In genomic region chr12:88416155-88416554, GRCh38 we compare ENCODE assay signal across 36 cellular contexts.
A peak's percentile ranks its signal among the peaks of the same experiment; 100 is the strongest.
DNase-seq lines count a peak whose midpoint lies in the region; ATAC-seq, FAIRE-seq and TF ChIP-seq lines count a peak whose summit lies in the region.
"Had no signal": no experiment of that assay in that cellular context is flagged by ENCODE, and none has a peak within 500 bp of the region (broad histone marks: within the 10 kb centered on the region; RNA-seq: fewer than 3 reads in every experiment).

No MANE protein-coding gene starts in this region.

- H3K27me3 ChIP-seq in left ventricle myocardium inferior (ENCODE audit: low read depth) (no peaks in the 10 kb centered on the region), heart right ventricle (no peaks in the 10 kb centered on the region), OCI-LY3 (ENCODE audit: low read depth, low read length) (no peaks in the 10 kb centered on the region), fibroblast of lung (ENCODE audit: control insufficient read depth, insufficient read depth, low read length) (no peaks in the 10 kb centered on the region)
- H3K27me3 ChIP-seq in naive thymus-derived CD4-positive, alpha-beta T cell (ENCODE audit: control insufficient read depth in 2 of 2, insufficient read depth in 2 of 2, low read length in 2 of 2) = no peaks in the 10 kb centered on the region
- H3K27me3 ChIP-seq: hepatocyte had no signal

- H3K9ac ChIP-seq in OCI-LY3 (ENCODE audit: low read length) = no peak overlapping the region
- H3K9ac ChIP-seq in fibroblast of lung (ENCODE audit: insufficient read depth, low read length) = peak overlapping the region; percentile 34

- H3K9me3 ChIP-seq in left ventricle myocardium inferior (replicated peaks) = no peaks in the 10 kb centered on the region
- no peaks in the 10 kb centered on the region for H3K9me3 ChIP-seq in heart right ventricle
- H3K9me3 ChIP-seq in OCI-LY3 (ENCODE audit: insufficient read depth, low read length) = no peaks in the 10 kb centered on the region
- H3K9me3 ChIP-seq in fibroblast of lung (ENCODE audit: control insufficient read depth, insufficient read depth, low read depth, low read length) = no peaks in the 10 kb centered on the region
- no peaks in the 10 kb centered on the region for H3K9me3 ChIP-seq in naive thymus-derived CD4-positive, alpha-beta T cell (ENCODE audit: control insufficient read depth in 2 of 3, low read length in 3 of 3)
- H3K9me3 ChIP-seq: mucosa of descending colon had no signal

- WGBS in heart right ventricle, 2 donors = 78 to 85% methylated on average over 2 of the region's 2 CpGs

- no peak overlapping the region for H3K27ac Mint-ChIP-seq in naive thymus-derived CD4-positive, alpha-beta T cell
- H3K27ac Mint-ChIP-seq: activated CD4-positive, alpha-beta memory T cell treated with anti-CD3 and anti-CD28 coated beads for 36 hours; activated T-helper 1 cell treated with anti-CD3 and anti-CD28 coated beads, Interleukin-12 subunit alpha, Interleukin-12 subunit beta, Interleukin-2, Interleukin-4 antibody, amounts not matched to agents 30 ng/mL and 10 ng/mL and 1 ng/mL, durations not matched to agents 14 hours and 24 hours and 36 hours; CD4-positive, CD25-positive, alpha-beta regulatory T cell; dendritic cell treated with granulocyte-macrophage colony-stimulating factor and Interleukin-4, amounts not matched to agents 40 ng/mL and 50 ng/mL, for 4 days; nephron; stimulated activated effector memory CD8-positive, alpha-beta T cell treated with anti-CD3 and anti-CD28 coated beads, Interleukin-12 subunit alpha, Interleukin-12 subunit beta, amount 100 ng/mL, for 72 hours had no signal

- ATAC-seq in heart right ventricle = no peak
- ATAC-seq in naive thymus-derived CD4-positive, alpha-beta T cell = no peak
- ATAC-seq: mucosa of descending colon; stimulated activated effector memory CD8-positive, alpha-beta T cell treated with anti-CD3 and anti-CD28 coated beads, Interleukin-12 subunit alpha, Interleukin-12 subunit beta, amount 100 ng/mL, for 72 hours had no signal

- H3K27ac ChIP-seq in left ventricle myocardium inferior (replicated peaks) (peak overlapping the region; percentile 36), heart right ventricle (peak overlapping the region in 3 of 10 donors; percentile 19 to 35 (median 21)), OCI-LY3 (ENCODE audit: low read length) (no peak overlapping the region), fibroblast of lung (ENCODE audit: insufficient read depth, low read length) (peak overlapping the region; percentile 9)
- H3K27ac ChIP-seq in naive thymus-derived CD4-positive, alpha-beta T cell (ENCODE audit: low read depth, low read length) = no peak overlapping the region
- H3K27ac ChIP-seq: hepatocyte, HL-60 had no signal

- H4K20me1 ChIP-seq in OCI-LY3 (ENCODE audit: insufficient read depth, low read length) (no peaks in the 10 kb centered on the region), fibroblast of lung (ENCODE audit: control insufficient read depth, extremely low read depth, insufficient read depth, low read length) (no peaks in the 10 kb centered on the region)

- DNase-seq in left ventricle myocardium inferior (no peak), heart right ventricle (no peak), fibroblast of lung (ENCODE audit: low read depth in 2 of 2) (no peak), frontal cortex (ENCODE audit: low spot score in 2 of 2) (no peak), glomerular visceral epithelial cell (ENCODE audit: extremely low spot score) (no peak)
- no peak for DNase-seq in naive thymus-derived CD4-positive, alpha-beta T cell
- DNase-seq in activated CD4-positive, alpha-beta T cell treated with anti-CD3 and anti-CD28 coated beads, Interleukin-2, amount 50 U/mL, for 4 hours = no peak
- DNase-seq: activated CD4-positive, alpha-beta memory T cell treated with anti-CD3 and anti-CD28 coated beads for 36 hours; activated CD4-positive, CD25-positive, alpha-beta regulatory T cell; activated naive CD4-positive, alpha-beta T cell treated with Interleukin-2 at 50 U/mL for 16 hours; AML-193; Calu3; CD4-positive, CD25-positive, alpha-beta regulatory T cell; erythroblast; foreskin melanocyte; KG1; kidney glomerular epithelial cell; mucosa of descending colon; MV-4-11; NCI-H2107; NCI-H446; NCI-H748 treated with DMSO at 0.1 percent for 48 hours; substantia nigra; trophoblast cell had no signal

- H3K4me1 ChIP-seq in left ventricle myocardium inferior (no peaks in the 10 kb centered on the region), heart right ventricle (peaks cover 0 to 17% (median 0%) of the 10 kb centered on the region in 9 donors), OCI-LY3 (ENCODE audit: low read length) (no peaks in the 10 kb centered on the region), fibroblast of lung (ENCODE audit: control insufficient read depth, extremely low read depth, insufficient read depth, low read length) (peaks cover 9% of the 10 kb centered on the region)
- no peaks in the 10 kb centered on the region for H3K4me1 ChIP-seq in naive thymus-derived CD4-positive, alpha-beta T cell (ENCODE audit: control insufficient read depth in 2 of 2, insufficient read depth in 2 of 2, low read length in 2 of 2)

- no peaks in the 10 kb centered on the region for H3K36me3 Mint-ChIP-seq in naive thymus-derived CD4-positive, alpha-beta T cell
- H3K36me3 Mint-ChIP-seq: activated CD4-positive, alpha-beta memory T cell treated with anti-CD3 and anti-CD28 coated beads for 36 hours; CD4-positive, CD25-positive, alpha-beta regulatory T cell; stimulated activated effector memory CD8-positive, alpha-beta T cell treated with anti-CD3 and anti-CD28 coated beads, Interleukin-12 subunit alpha, Interleukin-12 subunit beta, amount 100 ng/mL, for 72 hours had no signal

- TF ChIP-seq CTCF in left ventricle myocardium inferior (IDR thresholded peaks at IDR 0.05; ENCODE audit: borderline replicate concordance) (no peak), heart right ventricle (IDR thresholded peaks at IDR 0.05) (no peak), OCI-LY3 (IDR thresholded peaks at IDR 0.05; ENCODE audit: low read depth, low read length) (no peak), fibroblast of lung (conservative IDR thresholded peaks at IDR 0.05 in 1 of 2, IDR thresholded peaks at IDR 0.05 in 1 of 2; ENCODE audit: low read depth in 1 of 2, low read length in 2 of 2) (no peak)

- H2AFZ ChIP-seq in OCI-LY3 (ENCODE audit: low read depth, low read length) (no peak overlapping the region), fibroblast of lung (ENCODE audit: low read length) (peak overlapping the region; percentile 16)
- H2AFZ ChIP-seq: hepatocyte had no signal

- no peaks in the 10 kb centered on the region for H3K9me3 Mint-ChIP-seq in naive thymus-derived CD4-positive, alpha-beta T cell
- H3K9me3 Mint-ChIP-seq: activated CD4-positive, alpha-beta memory T cell treated with anti-CD3 and anti-CD28 coated beads for 36 hours; activated T-helper 1 cell treated with anti-CD3 and anti-CD28 coated beads, Interleukin-12 subunit alpha, Interleukin-12 subunit beta, Interleukin-2, Interleukin-4 antibody, amounts not matched to agents 30 ng/mL and 10 ng/mL and 1 ng/mL, durations not matched to agents 14 hours and 24 hours and 36 hours; central memory CD8-positive, alpha-beta T cell; dendritic cell treated with granulocyte-macrophage colony-stimulating factor and Interleukin-4, amounts not matched to agents 40 ng/mL and 50 ng/mL, for 4 days; nephron had no signal

- no peak for FAIRE-seq in frontal cortex (lab: Jason Lieb, UNC)
- FAIRE-seq: A204.1, G401.6, GM19239 had no signal

- CTCF ChIA-PET in naive thymus-derived CD4-positive, alpha-beta T cell (lab: Charles Lee) = no interaction called here

- no peaks in the 10 kb centered on the region for H3K4me1 Mint-ChIP-seq in naive thymus-derived CD4-positive, alpha-beta T cell
- H3K4me1 Mint-ChIP-seq: CD4-positive, CD25-positive, alpha-beta regulatory T cell; central memory CD8-positive, alpha-beta T cell; nephron; stimulated activated effector memory CD8-positive, alpha-beta T cell treated with anti-CD3 and anti-CD28 coated beads, Interleukin-12 subunit alpha, Interleukin-12 subunit beta, amount 100 ng/mL, for 72 hours had no signal

- no peaks in the 10 kb centered on the region for H3K79me2 ChIP-seq in OCI-LY3 (ENCODE audit: low read length)
- H3K79me2 ChIP-seq in fibroblast of lung (ENCODE audit: control insufficient read depth, insufficient read depth, low read length) = peaks cover 42% of the 10 kb centered on the region
- H3K79me2 ChIP-seq: hepatocyte had no signal

- POLR2A ChIA-PET in naive thymus-derived CD4-positive, alpha-beta T cell (lab: Charles Lee) = no interaction called here

- no peaks in the 10 kb centered on the region for H3K36me3 ChIP-seq in left ventricle myocardium inferior
- H3K36me3 ChIP-seq in heart right ventricle = no peaks in the 10 kb centered on the region
- H3K36me3 ChIP-seq in OCI-LY3 (replicated peaks; ENCODE audit: low read depth, low read length) = no peaks in the 10 kb centered on the region
- no peaks in the 10 kb centered on the region for H3K36me3 ChIP-seq in fibroblast of lung (ENCODE audit: control insufficient read depth, insufficient read depth, low read length)
- H3K36me3 ChIP-seq in naive thymus-derived CD4-positive, alpha-beta T cell (ENCODE audit: control insufficient read depth in 2 of 3, insufficient read depth in 3 of 3, low read length in 3 of 3) = no peaks in the 10 kb centered on the region

- intact Hi-C loops in left ventricle myocardium inferior (cut with micrococcal nuclease) = no loop called here
- intact Hi-C loops in heart right ventricle (cut with DNase I) = loop anchor here in 1 of 10 donors (5.0 kb wide), 2 partner anchors 104 to 161 kb away; no protein-coding TSS in a partner anchor
- intact Hi-C loops in naive thymus-derived CD4-positive, alpha-beta T cell (cut with micrococcal nuclease) = no loop called here

- no peaks in the 10 kb centered on the region for H3K27me3 Mint-ChIP-seq in naive thymus-derived CD4-positive, alpha-beta T cell
- H3K27me3 Mint-ChIP-seq: activated CD4-positive, alpha-beta memory T cell treated with anti-CD3 and anti-CD28 coated beads for 36 hours; CD4-positive, CD25-positive, alpha-beta regulatory T cell; central memory CD8-positive, alpha-beta T cell; dendritic cell treated with granulocyte-macrophage colony-stimulating factor and Interleukin-4, amounts not matched to agents 40 ng/mL and 50 ng/mL, for 4 days had no signal

- peak overlapping the region; percentile 32 for H3K4me3 ChIP-seq in left ventricle myocardium inferior
- peak overlapping the region in 4 of 10 donors; percentile 8 to 28 (median 22) for H3K4me3 ChIP-seq in heart right ventricle
- no peak overlapping the region for H3K4me3 ChIP-seq in OCI-LY3 (ENCODE audit: low read length)
- peak overlapping the region in 3 of 4 experiments; percentile 34 to 50 (median 48) for H3K4me3 ChIP-seq in fibroblast of lung (replicated peaks in 1 of 4; ENCODE audit: control extremely low read depth in 1 of 4, insufficient read depth in 1 of 4, low read depth in 3 of 4, low read length in 4 of 4)
- no peak overlapping the region for H3K4me3 ChIP-seq in naive thymus-derived CD4-positive, alpha-beta T cell (ENCODE audit: low read length)
- H3K4me3 ChIP-seq: hepatocyte, lung, mucosa of descending colon had no signal

- H3K4me3 Mint-ChIP-seq in naive thymus-derived CD4-positive, alpha-beta T cell = no peak overlapping the region
- H3K4me3 Mint-ChIP-seq: activated CD4-positive, alpha-beta memory T cell treated with anti-CD3 and anti-CD28 coated beads for 36 hours; activated T-helper 1 cell treated with anti-CD3 and anti-CD28 coated beads, Interleukin-12 subunit alpha, Interleukin-12 subunit beta, Interleukin-2, Interleukin-4 antibody, amounts not matched to agents 30 ng/mL and 10 ng/mL and 1 ng/mL, durations not matched to agents 14 hours and 24 hours and 36 hours; CD4-positive, CD25-positive, alpha-beta regulatory T cell; central memory CD8-positive, alpha-beta T cell; dendritic cell treated with granulocyte-macrophage colony-stimulating factor and Interleukin-4, amounts not matched to agents 40 ng/mL and 50 ng/mL, for 4 days; nephron; stimulated activated effector memory CD8-positive, alpha-beta T cell treated with anti-CD3 and anti-CD28 coated beads, Interleukin-12 subunit alpha, Interleukin-12 subunit beta, amount 100 ng/mL, for 72 hours had no signal

- H3K4me2 ChIP-seq in OCI-LY3 (ENCODE audit: low read length) = 0 out of 2 replicates have a peak overlapping the region, but pooled peaks have one; percentile 18
- peak overlapping the region; percentile 87 for H3K4me2 ChIP-seq in fibroblast of lung (ENCODE audit: extremely low read depth, insufficient read depth, low read length)
- H3K4me2 ChIP-seq: hepatocyte had no signal

Comparison
In these comparisons a context has a peak if more than half of its experiments do, and no peak if none do; other contexts are left out.
1. H3K27ac ChIP-seq: peak in left ventricle myocardium inferior (single experiment) and fibroblast of lung (single experiment); none in OCI-LY3 (single experiment) and naive thymus-derived CD4-positive, alpha-beta T cell (single experiment).
2. H3K4me3 ChIP-seq: peak in left ventricle myocardium inferior (single experiment) and fibroblast of lung (3 of 4); none in OCI-LY3 (single experiment) and naive thymus-derived CD4-positive, alpha-beta T cell (single experiment).